In genomic region chr12:13387074-13387473, GRCh38 we compare ENCODE assay signal across 19 cellular contexts.
"Had no signal": no experiment of that assay in that cellular context is flagged by ENCODE, and none has a peak within 500 bp of the region (broad histone marks: within the 10 kb centered on the region; RNA-seq: fewer than 3 reads in every experiment).

No MANE protein-coding gene starts in this region.

- H3K27ac Mint-ChIP-seq: activated CD4-positive, alpha-beta memory T cell treated with anti-CD3 and anti-CD28 coated beads for 36 hours; activated naive CD4-positive, alpha-beta T cell treated with anti-CD3 and anti-CD28 coated beads, Interleukin-2, amount 10 ng/mL, durations not matched to agents 7 days and 5 days; nephron progenitor cell had no signal

- DNase-seq: activated CD4-positive, alpha-beta memory T cell treated with anti-CD3 and anti-CD28 coated beads for 36 hours; activated CD4-positive, alpha-beta T cell treated with anti-CD3 and anti-CD28 coated beads for 48 hours; activated effector memory CD4-positive, alpha-beta T cell treated with Interleukin-2 at 50 U/mL for 16 hours; activated naive CD4-positive, alpha-beta T cell treated with anti-CD3 and anti-CD28 coated beads, Interleukin-2, amount 10 ng/mL, durations not matched to agents 7 days and 5 days; activated T-cell treated with anti-CD3 and anti-CD28 coated beads, Interleukin-2, amount 50 U/mL, for 48 hours; dermis blood vessel endothelial cell; effector CD8-positive, alpha-beta T cell; foreskin melanocyte; left ventricle myocardium superior; midbrain; nephron progenitor cell; retina; stimulated activated CD4-positive, alpha-beta T cell treated with anti-CD3 and anti-CD28 coated beads, Interleukin-12 subunit alpha, Interleukin-12 subunit beta, amount 100 ng/mL, for 4 hours; stimulated activated CD4-positive, alpha-beta T cell treated with anti-CD3 and anti-CD28 coated beads, Interleukin-4, amount 100 ng/mL, for 4 hours; stimulated activated naive CD8-positive, alpha-beta T cell treated with anti-CD3 and anti-CD28 coated beads, Interleukin-15, Interleukin-2, amounts not matched to agents 100 U/mL and 50 U/mL, for 24 hours; substantia nigra; T-helper 1 cell; tibial artery had no signal

- H3K4me3 ChIP-seq: tibial artery had no signal

- H3K27ac ChIP-seq: tibial artery had no signal

- H3K4me3 Mint-ChIP-seq: activated CD4-positive, alpha-beta memory T cell treated with anti-CD3 and anti-CD28 coated beads for 36 hours; activated naive CD4-positive, alpha-beta T cell treated with anti-CD3 and anti-CD28 coated beads, Interleukin-2, amount 10 ng/mL, durations not matched to agents 7 days and 5 days; nephron progenitor cell had no signal

- H3K36me3 ChIP-seq: tibial artery had no signal

- ATAC-seq: esophagus mucosa; left ventricle myocardium superior; stimulated activated naive CD8-positive, alpha-beta T cell treated with anti-CD3 and anti-CD28 coated beads, Interleukin-15, Interleukin-2, amounts not matched to agents 100 U/mL and 50 U/mL, for 24 hours had no signal

- H3K4me1 Mint-ChIP-seq: activated naive CD4-positive, alpha-beta T cell treated with anti-CD3 and anti-CD28 coated beads, Interleukin-2, amount 10 ng/mL, durations not matched to agents 7 days and 5 days had no signal

- H3K9me3 ChIP-seq: tibial artery had no signal

- H3K9me3 Mint-ChIP-seq: activated CD4-positive, alpha-beta memory T cell treated with anti-CD3 and anti-CD28 coated beads for 36 hours had no signal

- H3K27me3 ChIP-seq: tibial artery had no signal

- H3K36me3 Mint-ChIP-seq: activated CD4-positive, alpha-beta memory T cell treated with anti-CD3 and anti-CD28 coated beads for 36 hours; activated naive CD4-positive, alpha-beta T cell treated with anti-CD3 and anti-CD28 coated beads, Interleukin-2, amount 10 ng/mL, durations not matched to agents 7 days and 5 days had no signal
